Comparison of ENCODE assay signal across 18 cellular contexts in the genomic region with DNA sequence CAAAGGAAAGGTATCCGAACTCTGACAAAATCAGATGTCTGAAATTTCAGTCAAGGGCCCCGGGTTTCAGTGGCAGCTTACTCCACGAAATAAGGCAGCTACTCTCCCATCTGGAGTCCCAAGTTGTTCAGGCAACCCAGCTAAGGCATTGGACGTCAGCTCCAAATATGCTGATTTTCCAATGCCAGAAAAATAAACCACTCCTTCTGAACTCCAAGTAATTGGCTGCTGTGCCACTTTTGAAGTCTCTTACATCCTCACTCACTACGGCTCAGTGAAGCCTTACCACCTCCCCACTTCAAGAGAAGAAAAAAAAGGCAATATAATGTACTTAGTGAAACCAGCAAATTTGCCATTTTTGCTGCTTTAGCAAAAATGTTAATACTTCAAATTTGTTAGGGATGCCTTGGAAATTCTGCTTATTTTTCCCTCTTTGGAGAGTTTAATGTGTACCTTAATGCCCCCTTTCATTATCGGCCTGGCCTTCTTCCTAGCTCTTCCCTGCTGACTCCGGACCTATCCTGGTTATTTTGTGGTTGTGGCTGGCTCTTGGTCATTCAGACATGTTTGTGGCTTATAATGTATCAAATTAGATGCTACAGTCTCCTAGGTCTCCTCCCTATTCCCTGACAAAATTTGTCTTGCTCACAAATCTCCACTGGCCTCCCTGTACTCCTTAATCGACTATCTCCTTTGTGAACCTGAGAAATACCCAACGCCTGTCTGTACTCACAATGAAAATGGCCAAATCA.
"Had no signal": no experiment of that assay in that cellular context is flagged by ENCODE, and none has a peak within 500 bp of the region (broad histone marks: within the 10 kb centered on the region; RNA-seq: fewer than 3 reads in every experiment).

No MANE protein-coding gene starts in this region.

- H3K27me3 ChIP-seq: dorsolateral prefrontal cortex, esophagus squamous epithelium, neutrophil had no signal

- H3K4me1 ChIP-seq: esophagus squamous epithelium had no signal

- ATAC-seq: activated CD4-positive, alpha-beta T cell treated with anti-CD3 and anti-CD28 coated beads for 36 hours; activated CD8-positive, alpha-beta T cell treated with anti-CD3 and anti-CD28 coated beads for 36 hours; activated T-cell treated with anti-CD3 and anti-CD28 coated beads, Interleukin-2, amount 50 U/mL, for 72 hours; left ventricle myocardium superior; T-cell had no signal

- H3K4me3 ChIP-seq: dorsolateral prefrontal cortex, esophagus squamous epithelium had no signal

- FAIRE-seq: bronchial epithelial cell, endometrium, frontal cortex, urothelium cell line had no signal

- H3K9me3 ChIP-seq: esophagus squamous epithelium, neutrophil had no signal

- H3K36me3 ChIP-seq: esophagus squamous epithelium, neutrophil had no signal

- DNase-seq: activated CD4-positive, alpha-beta T cell treated with anti-CD3 and anti-CD28 coated beads for 36 hours; activated CD8-positive, alpha-beta memory T cell treated with anti-CD3 and anti-CD28 coated beads, Interleukin-2, amount 50 U/mL, for 4 hours; activated CD8-positive, alpha-beta T cell treated with anti-CD3 and anti-CD28 coated beads for 36 hours; activated naive CD8-positive, alpha-beta T cell treated with anti-CD3 and anti-CD28 coated beads, Interleukin-2, amount 10 ng/mL, durations not matched to agents 7 days and 5 days; activated T-cell treated with anti-CD3 and anti-CD28 coated beads, Interleukin-2, amount 50 U/mL, for 72 hours; anterior cingulate cortex; dorsolateral prefrontal cortex; esophagus squamous epithelium; left ventricle myocardium superior; mesendoderm; stimulated activated CD4-positive, alpha-beta T cell treated with anti-CD3 and anti-CD28 coated beads, Interleukin-4, amount 100 ng/mL, for 24 hours; T-cell; T1000 had no signal

- H3K27ac ChIP-seq: esophagus squamous epithelium, neutrophil had no signal
